ENCODE assay signal across 8 cellular contexts in genomic region chr9:34048730-34049629, GRCh38. TPM values are rescaled to one million over a fixed set of nuclear protein-coding genes. Genes with fewer than 3 reads are reported as not detected.
DNase-seq lines count a peak whose midpoint lies in the region; ATAC-seq, FAIRE-seq and TF ChIP-seq lines count a peak whose summit lies in the region.

TSS of gene UBAP2 (minus strand) at chr9:34048887. CDS start at chr9:34017148, 31,739 bp downstream.

- no peak within 1 kb of the TSS for H3K14ac ChIP-seq in H1 (ENCODE audit: insufficient read length)

- 0 out of 3 replicates have a peak, but pooled peaks of 1 of the 2 experiments have one; percentile 16 for TF ChIP-seq EP300 in H1 (IDR thresholded peaks at IDR 0.05; ENCODE audit: borderline replicate concordance in 1 of 2, low read depth in 2 of 2, low read length in 2 of 2)

- H2AFZ ChIP-seq in H1 (ENCODE audit: low read length): peak within 1 kb of the TSS; percentile 96

- H3K9ac ChIP-seq in H1 (replicated peaks in 1 of 4; ENCODE audit: extremely low read depth in 1 of 4, low read depth in 3 of 4, low read length in 3 of 4) (peak within 1 kb of the TSS; percentile 73 to 99 (median 99)), mesendoderm (ENCODE audit: low read length) (peak within 1 kb of the TSS; percentile 95)

- H3K23me2 ChIP-seq in H1 (ENCODE audit: low read depth, low read length): no peaks in the 10 kb centered on the region

- peak within 1 kb of the TSS; percentile 72 for H3K4ac ChIP-seq in H1 (replicated peaks; ENCODE audit: insufficient read length, low read depth, low read length)
- peak within 1 kb of the TSS; percentile 95 for H3K4ac ChIP-seq in mesendoderm (ENCODE audit: low read depth, low read length)

- H2BK20ac ChIP-seq in H1 (ENCODE audit: low read length): peak within 1 kb of the TSS; percentile 91; the same call in 1 of the 2 replicates

- peak within 1 kb of the TSS; percentile 98 for H4K5ac ChIP-seq in H1 (ENCODE audit: insufficient read length, low read depth, low read length)
- peak within 1 kb of the TSS; percentile 92 for H4K5ac ChIP-seq in mesendoderm (ENCODE audit: low read length)

- peak; percentile 93 to 98 for TF ChIP-seq POLR2A in H1 (IDR thresholded peaks at IDR 0.05; ENCODE audit: control extremely low read depth in 1 of 2, low read depth in 2 of 2, low read length in 2 of 2)

- H2BK120ac ChIP-seq in H1 (replicated peaks; ENCODE audit: low read depth, low read length) (no peak within 1 kb of the TSS), mesendoderm (ENCODE audit: low read depth, low read length) (peak within 1 kb of the TSS; percentile 7)

- no peak for FAIRE-seq in H1 (lab: Jason Lieb, UNC)

- H3K79me2 ChIP-seq in H1 (ENCODE audit: control insufficient read depth in 1 of 2, insufficient read depth in 2 of 2, low read length in 2 of 2): peaks cover 35 to 43% of the 10 kb centered on the region in 2 experiments
- peaks cover 39% of the 10 kb centered on the region for H3K79me2 ChIP-seq in mesendoderm (ENCODE audit: control insufficient read depth, insufficient read depth, low read length)

- H2AK5ac ChIP-seq in H1 (ENCODE audit: low read depth, low read length) (0 out of 2 replicates have a peak within 1 kb of the TSS, but pooled peaks have one; percentile 3), mesendoderm (ENCODE audit: low read length) (peak within 1 kb of the TSS; percentile 25)

- H3K18ac ChIP-seq in H1 (ENCODE audit: extremely low read depth, low read length) (peak within 1 kb of the TSS; percentile 95), mesendoderm (ENCODE audit: low read length) (peak within 1 kb of the TSS; percentile 60)

- POLR2A ChIA-PET in H1 (lab: Charles Lee; ENCODE audit: partially characterized antibody): interaction anchor here (0.5 to 3.5 kb wide), 31 partner anchors 8 to 329 kb away, joined by 3 to 27 read pairs (median 7); partner anchors contain the start of gene UBAP1

- H3K4me1 ChIP-seq in H1 (replicated peaks in 1 of 4; ENCODE audit: control insufficient read depth in 3 of 4, insufficient read depth in 4 of 4, low read length in 3 of 4) (peaks cover 0 to 15% (median 6%) of the 10 kb centered on the region in 4 experiments; a peak in 4 of 7 replicates), mesendoderm (ENCODE audit: control insufficient read depth, low read depth, low read length) (peaks cover 4% of the 10 kb centered on the region)

- H4K20me1 ChIP-seq in H1 (replicated peaks in 1 of 2; ENCODE audit: control insufficient read depth in 1 of 2, insufficient read depth in 2 of 2, low read length in 2 of 2): peaks cover 0 to 5% of the 10 kb centered on the region in 2 experiments

- H2BK15ac ChIP-seq in H1 (ENCODE audit: low read length) (peak within 1 kb of the TSS; percentile 99; the same call in 1 of the 2 replicates), mesendoderm (replicated peaks; ENCODE audit: low read depth) (no peak within 1 kb of the TSS)

- H3K23ac ChIP-seq in H1 (ENCODE audit: insufficient read length): no peak within 1 kb of the TSS
- peak within 1 kb of the TSS; percentile 81 for H3K23ac ChIP-seq in mesendoderm (ENCODE audit: low read length)

- H4K8ac ChIP-seq in H1 (ENCODE audit: extremely low read depth, insufficient read depth, low read length) (peak within 1 kb of the TSS; percentile 100), mesendoderm (ENCODE audit: low read depth, low read length) (no peak within 1 kb of the TSS)

- peak within 1 kb of the TSS; percentile 99 for H2BK5ac ChIP-seq in H1 (ENCODE audit: low read depth, low read length)
- H2BK5ac ChIP-seq in mesendoderm (ENCODE audit: low read length): peak within 1 kb of the TSS; percentile 83

- CTCF ChIA-PET in H1 (lab: Charles Lee; ENCODE audit: partially characterized antibody): interaction anchor here (0.7 to 2.7 kb wide), 4 partner anchors 20 to 27 kb away, joined by 3 to 9 read pairs (median 4); no protein-coding TSS in a partner anchor

- peak within 1 kb of the TSS; percentile 75; the same call in 1 of the 2 replicates for H2BK12ac ChIP-seq in H1 (ENCODE audit: low read depth, low read length)

- peak within 1 kb of the TSS; percentile 90 for H3K56ac ChIP-seq in H1 (replicated peaks; ENCODE audit: insufficient read length, low read depth, low read length)
- peak within 1 kb of the TSS; percentile 98 for H3K56ac ChIP-seq in mesendoderm (ENCODE audit: low read length)

- H3K4me2 ChIP-seq in H1 (ENCODE audit: insufficient read depth in 1 of 2, low read depth in 2 of 2, low read length in 2 of 2) (peak within 1 kb of the TSS; percentile 89 to 97), mesendoderm (ENCODE audit: low read length) (peak within 1 kb of the TSS; percentile 82)

- peak within 1 kb of the TSS; percentile 100 for H3K27ac ChIP-seq in H1 (ENCODE audit: low read depth, low read length)
- H3K27ac ChIP-seq in mesendoderm (ENCODE audit: low read depth, low read length): peak within 1 kb of the TSS; percentile 74

- H3K36me3 ChIP-seq in H1 (ENCODE audit: control insufficient read depth in 2 of 4, insufficient read depth in 4 of 4, low read length in 3 of 4) (no peaks in the 10 kb centered on the region), mesendoderm (ENCODE audit: control insufficient read depth, insufficient read depth, low read length) (no peaks in the 10 kb centered on the region)

- 1% methylated on average over 61 of the region's 70 CpGs; no CpG with 5 or more reads in 1 of the 2 experiments for WGBS in H1 (ENCODE audit: extremely low coverage in 1 of 2, insufficient coverage in 1 of 2, insufficient read length in 1 of 2, insufficient replicate concordance in 2 of 2, low coverage in 1 of 2, low lambda C conversion rate in 2 of 2, missing lambda C conversion rate in 1 of 2), 2 experiments
- WGBS in mesendoderm (ENCODE audit: extremely low coverage, insufficient coverage, low lambda C conversion rate): no CpG with 5 or more reads among the region's 70 CpGs

- peak; percentile 71 for ATAC-seq in GM21360 (IDR thresholded peaks at IDR 0.05; ENCODE audit: unreplicated experiment)

- peak within 1 kb of the TSS; percentile 75 to 97 (median 91) for H3K4me3 ChIP-seq in H1 (ENCODE audit: extremely low read depth in 1 of 4, insufficient read depth in 2 of 4, low read depth in 3 of 4, low read length in 4 of 4)
- H3K4me3 ChIP-seq in mesendoderm (ENCODE audit: low read length): peak within 1 kb of the TSS; percentile 85

- no peak for TF ChIP-seq CTCF in H1 (IDR thresholded peaks at IDR 0.05; ENCODE audit: control extremely low read depth in 1 of 3, insufficient read depth in 1 of 3, low read depth in 1 of 3, low read length in 3 of 3)

- H3K79me1 ChIP-seq in H1 (ENCODE audit: low read depth, low read length) (no peaks in the 10 kb centered on the region), mesendoderm (ENCODE audit: low read length) (no peaks in the 10 kb centered on the region)

- no peaks in the 10 kb centered on the region for H3K27me3 ChIP-seq in H1 (replicated peaks in 1 of 4; ENCODE audit: control insufficient read depth in 3 of 4, extremely low read depth in 1 of 4, insufficient read depth in 3 of 4, low read length in 3 of 4)
- no peaks in the 10 kb centered on the region for H3K27me3 ChIP-seq in mesendoderm (ENCODE audit: insufficient read depth, low read length, poor library complexity)

- H4K91ac ChIP-seq in H1 (replicated peaks; ENCODE audit: insufficient read length, low read length): peak within 1 kb of the TSS; percentile 96

- DNase-seq in COLO829 (ENCODE audit: low spot score) (peak; percentile 93), HT1080 (ENCODE audit: low read depth) (peak; percentile 95), NOMO-1 treated with DMSO at 0.1 percent for 48 hours (lab: John Stamatoyannopoulos, UW; ENCODE audit: unreplicated experiment) (peak; percentile 98), H1 (ENCODE audit: low read depth in 1 of 2, low spot score in 2 of 2) (peak; percentile 88 to 98), mesendoderm (peak; percentile 99)
- peak; percentile 91 to 99 (median 97) for DNase-seq in activated CD8-positive, alpha-beta memory T cell treated with anti-CD3 and anti-CD28 coated beads for 48 hours (ENCODE audit: low read depth in 2 of 3, low spot score in 2 of 3)
- peak; percentile 96 for DNase-seq in stimulated activated CD8-positive, alpha-beta memory T cell treated with anti-CD3 and anti-CD28 coated beads, Interleukin-15, amount 100 ng/mL, for 1 hour (ENCODE audit: low read depth)

- TF ChIP-seq RAD21 in H1 (IDR thresholded peaks at IDR 0.05 in 1 of 2, conservative IDR thresholded peaks at IDR 0.05 in 1 of 2; ENCODE audit: low read depth in 2 of 2, low read length in 2 of 2): peak in 1 of 2 experiments; percentile 0; a peak in 1 of 4 replicates

- no peaks in the 10 kb centered on the region for H3K9me3 ChIP-seq in H1 (ENCODE audit: insufficient read depth in 2 of 2, low read depth in 1 of 2, low read length in 1 of 2)

TF ChIP-seq in H1, 55 proteins besides CTCF, POLR2A, EP300 and RAD21 (continues in another document):
- TF ChIP-seq NRF1 (IDR thresholded peaks at IDR 0.05; ENCODE audit: low read depth, low read length): peak; percentile 21; the same call in 1 of the 2 replicates
- TF ChIP-seq ATF2 (IDR thresholded peaks at IDR 0.05; ENCODE audit: low read length): peak; percentile 81

RNA-seq across cellular contexts. Expression of gene UBAP2, which starts in this region (rescaled TPM):
- total RNA-seq in HT1080 (2014; rRNA removed; shearing (Covaris generic)): 16.4 and 19.9 TPM in 2 replicates
- polyA plus RNA-seq in HT1080 (2015; cell fraction: cytosol; rRNA removed): 20.6 and 21.8 TPM in 2 replicates
- 51.5 and 57.4 TPM in 2 replicates for polyA plus RNA-seq in HT1080 (2015; cell fraction: nucleus; rRNA removed)
- total RNA-seq in H1 (2021; fragmentation: NEBNext Ultra II Directional; extraction: Animal tissue kit (Norgen Biotek cat#: 25700)): 72.0 and 75.0 TPM in 2 replicates
- polyA plus RNA-seq in H1 (2011; rRNA removed): 81.4 and 88.2 TPM in 2 replicates
- 37.6 TPM for polyA plus RNA-seq in H1 (2011; cell fraction: cytosol; rRNA removed)
- polyA plus RNA-seq in H1 (2011; cell fraction: nucleus; rRNA removed): 102 TPM
- polyA plus RNA-seq in H1 (2012, experiment 1 of 2): 50.9 to 59.2 TPM (median 53.6 TPM) in 4 replicates
- polyA plus RNA-seq in H1 (2012, experiment 2 of 2): 24.9 TPM
- 45.0 TPM for polyA plus RNA-seq in H1 (2013, experiment 1 of 2)
- polyA plus RNA-seq in H1 (2013, experiment 2 of 2): 43.8 TPM
- 52.1 and 53.7 TPM in 2 replicates for polyA minus RNA-seq in H1 (2011; rRNA and poly(A)+ RNA removed)
- polyA minus RNA-seq in H1 (2011; cell fraction: cytosol; rRNA and poly(A)+ RNA removed): 32.0 TPM
- polyA minus RNA-seq in H1 (2011; cell fraction: nucleus; rRNA and poly(A)+ RNA removed): 63.7 TPM
- polyA plus RNA-seq in mesendoderm (2013, experiment 1 of 2): 37.7 TPM
- 38.9 TPM for polyA plus RNA-seq in mesendoderm (2013, experiment 2 of 2)

Comparison
In these comparisons a context has a peak if more than half of its experiments do, and no peak if none do; other contexts are left out.
1. Peak in every context shown above with its lines: DNase-seq, ATAC-seq, H3K4me3 ChIP-seq and H3K27ac ChIP-seq.